ENCODE assay signal across 28 cellular contexts in genomic region chr2:99888617-99889016, GRCh38.
"Had no signal": no experiment of that assay in that cellular context is flagged by ENCODE, and none has a peak within 500 bp of the region (broad histone marks: within the 10 kb centered on the region; RNA-seq: fewer than 3 reads in every experiment).

No MANE protein-coding gene starts in this region.

- H3K4me3 Mint-ChIP-seq: activated CD4-positive, alpha-beta T cell treated with anti-CD3 and anti-CD28 coated beads, Interleukin-2, amount 10 ng/mL, durations not matched to agents 7 days and 5 days; activated CD8-positive, alpha-beta T cell treated with anti-CD3 and anti-CD28 coated beads, Interleukin-2, amount 10 ng/mL, durations not matched to agents 7 days and 5 days; activated naive CD4-positive, alpha-beta T cell treated with anti-CD3 and anti-CD28 coated beads for 36 hours; activated T-cell treated with anti-CD3 and anti-CD28 coated beads, Interleukin-2, amount 50 U/mL, for 24 hours; T-helper 1 cell treated with Interleukin-12 subunit alpha and Interleukin-12 subunit beta and Interleukin-4 antibody, amounts not matched to agents 30 μg/mL and 1 μg/mL, for 36 hours; T-helper 2 cell treated with Interferon-gamma antibody and Interleukin-4, amounts not matched to agents 5 μg/mL and 100 μg/mL, for 36 hours had no signal

- H3K27me3 ChIP-seq: brain microvascular endothelial cell, Peyer's patch had no signal

- H3K4me1 ChIP-seq: Peyer's patch had no signal

- H3K27ac Mint-ChIP-seq: activated CD4-positive, alpha-beta T cell treated with anti-CD3 and anti-CD28 coated beads, Interleukin-2, amount 10 ng/mL, durations not matched to agents 7 days and 5 days; activated CD8-positive, alpha-beta T cell treated with anti-CD3 and anti-CD28 coated beads, Interleukin-2, amount 10 ng/mL, durations not matched to agents 7 days and 5 days; activated naive CD4-positive, alpha-beta T cell treated with anti-CD3 and anti-CD28 coated beads for 36 hours; activated naive CD4-positive, alpha-beta T cell treated with anti-CD3 and anti-CD28 coated beads, Interleukin-2, amount 50 U/mL, for 72 hours; activated T-cell treated with anti-CD3 and anti-CD28 coated beads, Interleukin-2, amount 50 U/mL, for 24 hours; activated T-helper 2 cell treated with anti-CD3 and anti-CD28 coated beads, Interferon-gamma antibody, Interleukin-2, Interleukin-4, amounts not matched to agents 10 μg/mL and 5 μg/mL and 100 μg/mL, durations not matched to agents 14 hours and 24 hours and 36 hours; T-helper 1 cell treated with Interleukin-12 subunit alpha and Interleukin-12 subunit beta and Interleukin-4 antibody, amounts not matched to agents 30 μg/mL and 1 μg/mL, for 36 hours; T-helper 2 cell treated with Interferon-gamma antibody and Interleukin-4, amounts not matched to agents 5 μg/mL and 100 μg/mL, for 36 hours had no signal

- DNase-seq: activated CD4-positive, alpha-beta T cell treated with anti-CD3 and anti-CD28 coated beads, Interleukin-2, amount 10 ng/mL, durations not matched to agents 7 days and 5 days; activated CD4-positive, alpha-beta T cell treated with anti-CD3 and anti-CD28 coated beads, Interleukin-2, amount 50 U/mL, for 48 hours; activated CD8-positive, alpha-beta T cell treated with anti-CD3 and anti-CD28 coated beads, Interleukin-2, amount 10 ng/mL, durations not matched to agents 7 days and 5 days; activated gamma-delta T cell; activated naive CD4-positive, alpha-beta T cell treated with anti-CD3 and anti-CD28 coated beads for 36 hours; activated T-cell treated with anti-CD3 and anti-CD28 coated beads, Interleukin-2, amount 50 U/mL, for 24 hours; anterior cingulate cortex; brain microvascular endothelial cell; central memory CD4-positive, alpha-beta T cell; NCI-H1105 treated with DMSO at 0.1 percent for 48 hours; NCI-H1436; NCI-H1694 treated with DMSO at 0.1 percent for 48 hours; NCI-H2029 treated with DMSO at 0.1 percent for 48 hours; NCI-H2171; NCI-H510A; NCI-H526; NCI-H748 treated with DMSO at 0.1 percent for 48 hours; NK-92 treated with Interleukin-12 subunit alpha and Interleukin-12 subunit beta, amount 100 ng/mL, for 24 hours; PC-3; Peyer's patch; SIG-M5 had no signal

- H3K4me3 ChIP-seq: Peyer's patch had no signal

- ATAC-seq: activated CD8-positive, alpha-beta T cell treated with anti-CD3 and anti-CD28 coated beads, Interleukin-2, amount 10 ng/mL, durations not matched to agents 7 days and 5 days; activated naive CD4-positive, alpha-beta T cell treated with anti-CD3 and anti-CD28 coated beads, Interleukin-2, amount 50 U/mL, for 72 hours; PC-3; Right ventricle myocardium inferior had no signal

- H3K9me3 Mint-ChIP-seq: activated CD4-positive, alpha-beta T cell treated with anti-CD3 and anti-CD28 coated beads, Interleukin-2, amount 10 ng/mL, durations not matched to agents 7 days and 5 days; activated naive CD4-positive, alpha-beta T cell treated with anti-CD3 and anti-CD28 coated beads for 36 hours; activated naive CD4-positive, alpha-beta T cell treated with anti-CD3 and anti-CD28 coated beads, Interleukin-2, amount 50 U/mL, for 72 hours; activated T-cell treated with anti-CD3 and anti-CD28 coated beads, Interleukin-2, amount 50 U/mL, for 24 hours; activated T-helper 2 cell treated with anti-CD3 and anti-CD28 coated beads, Interferon-gamma antibody, Interleukin-2, Interleukin-4, amounts not matched to agents 10 μg/mL and 5 μg/mL and 100 μg/mL, durations not matched to agents 14 hours and 24 hours and 36 hours; T-helper 1 cell treated with Interleukin-12 subunit alpha and Interleukin-12 subunit beta and Interleukin-4 antibody, amounts not matched to agents 30 μg/mL and 1 μg/mL, for 36 hours; T-helper 2 cell treated with Interferon-gamma antibody and Interleukin-4, amounts not matched to agents 5 μg/mL and 100 μg/mL, for 36 hours had no signal

- H3K9me3 ChIP-seq: Peyer's patch had no signal

- H3K27me3 Mint-ChIP-seq: activated CD4-positive, alpha-beta T cell treated with anti-CD3 and anti-CD28 coated beads, Interleukin-2, amount 10 ng/mL, durations not matched to agents 7 days and 5 days; activated T-cell treated with anti-CD3 and anti-CD28 coated beads, Interleukin-2, amount 50 U/mL, for 24 hours had no signal

- H3K4me1 Mint-ChIP-seq: activated CD4-positive, alpha-beta T cell treated with anti-CD3 and anti-CD28 coated beads, Interleukin-2, amount 10 ng/mL, durations not matched to agents 7 days and 5 days had no signal

- H3K36me3 ChIP-seq: brain microvascular endothelial cell, Peyer's patch had no signal

- FAIRE-seq: TTC549 had no signal

- H3K36me3 Mint-ChIP-seq: activated naive CD4-positive, alpha-beta T cell treated with anti-CD3 and anti-CD28 coated beads, Interleukin-2, amount 50 U/mL, for 72 hours had no signal

- H3K27ac ChIP-seq: brain microvascular endothelial cell, Peyer's patch, RWPE1 had no signal
